In genomic region chr5:1171340-1171941, GRCh38 we compare ENCODE assay signal across 1 cellular context.
A peak's percentile ranks its signal among the peaks of the same experiment; 100 is the strongest.
TF ChIP-seq lines count a peak whose summit lies in the region.

No MANE protein-coding gene starts in this region.

TF ChIP-seq in K562, 482 proteins besides CTCF, POLR2A, EP300 and RAD21 (continued from another document and continues in another):
- TF ChIP-seq CXXC5 (CRISPR knock-in tag; IDR thresholded peaks at IDR 0.05) = peak; percentile 50; the same call in 1 of the 2 replicates
- TF ChIP-seq FOS (IDR thresholded peaks at IDR 0.05; ENCODE audit: extremely low read depth, insufficient read length) = peak; percentile 47
- peak; percentile 52; the same call in 1 of the 2 replicates for TF ChIP-seq CBFA2T2 (conservative IDR thresholded peaks at IDR 0.05)
- TF ChIP-seq XRCC3 (IDR thresholded peaks at IDR 0.05) = no peak
- no peak for TF ChIP-seq STAT6 (CRISPR knock-in tag; IDR thresholded peaks at IDR 0.05)
- TF ChIP-seq RFX1 (IDR thresholded peaks at IDR 0.05) = no peak
- no peak for TF ChIP-seq CEBPB (tag; IDR thresholded peaks at IDR 0.05)
- TF ChIP-seq KAT7 (CRISPR knock-in tag; IDR thresholded peaks at IDR 0.05; ENCODE audit: borderline replicate concordance) = no peak
- TF ChIP-seq USF1 (CRISPR knock-in tag; IDR thresholded peaks at IDR 0.05) = 0 out of 2 replicates have a peak, but pooled peaks have one; percentile 6
- TF ChIP-seq THAP7 (CRISPR knock-in tag; IDR thresholded peaks at IDR 0.05) = no peak
- TF ChIP-seq ZNF76 (CRISPR knock-in tag; IDR thresholded peaks at IDR 0.05; ENCODE audit: borderline replicate concordance) = no peak
- no peak for TF ChIP-seq ZSCAN32 (CRISPR knock-in tag; IDR thresholded peaks at IDR 0.05)
- no peak for TF ChIP-seq KDM4B (IDR thresholded peaks at IDR 0.05; ENCODE audit: borderline replicate concordance in 2 of 2, low read depth in 1 of 2)
- no peak for TF ChIP-seq NR2C1 (IDR thresholded peaks at IDR 0.05)
- no peak for TF ChIP-seq NR2C1 (tag; IDR thresholded peaks at IDR 0.05)
- peak; percentile 66 for TF ChIP-seq TCF3 (CRISPR knock-in tag; IDR thresholded peaks at IDR 0.05)
- no peak for TF ChIP-seq LCOR (CRISPR knock-in tag; IDR thresholded peaks at IDR 0.05)
- TF ChIP-seq ZNF398 (CRISPR knock-in tag; IDR thresholded peaks at IDR 0.05) = no peak
- no peak for TF ChIP-seq ZBTB1 (CRISPR knock-in tag; IDR thresholded peaks at IDR 0.05; ENCODE audit: borderline replicate concordance, low read depth)
- no peak for TF ChIP-seq FOXM1 (IDR thresholded peaks at IDR 0.05; ENCODE audit: low read depth)
- no peak for TF ChIP-seq FOXM1 (CRISPR knock-in tag; IDR thresholded peaks at IDR 0.05; ENCODE audit: low read depth)
- TF ChIP-seq ID3 (CRISPR knock-in tag; IDR thresholded peaks at IDR 0.05) = no peak
- no peak for TF ChIP-seq ID3 (tag; IDR thresholded peaks at IDR 0.05)
- TF ChIP-seq ATF3 (IDR thresholded peaks at IDR 0.05) = peak; percentile 90
- no peak for TF ChIP-seq ATF3 (CRISPR knock-in tag; conservative IDR thresholded peaks at IDR 0.05)
- TF ChIP-seq ZNF830 (CRISPR knock-in tag; IDR thresholded peaks at IDR 0.05) = no peak
- no peak for TF ChIP-seq E2F4 (CRISPR knock-in tag; IDR thresholded peaks at IDR 0.05; ENCODE audit: low read depth)
- TF ChIP-seq MCM7 (IDR thresholded peaks at IDR 0.05) = no peak
- TF ChIP-seq KAT8 (IDR thresholded peaks at IDR 0.05; ENCODE audit: low read depth) = no peak
- TF ChIP-seq NRF1 (conservative IDR thresholded peaks at IDR 0.05 in 1 of 2, IDR thresholded peaks at IDR 0.05 in 1 of 2) = peak in 1 of 2 experiments; percentile 46; a peak in 2 of 4 replicates
- no peak for TF ChIP-seq ZBTB9 (CRISPR knock-in tag; IDR thresholded peaks at IDR 0.05)
- TF ChIP-seq EZH2 (IDR thresholded peaks at IDR 0.05; ENCODE audit: borderline replicate concordance, low read depth, low read length) = no peak
- no peak for TF ChIP-seq ZNF407 (IDR thresholded peaks at IDR 0.05; ENCODE audit: low read depth)
- TF ChIP-seq TAF15 (IDR thresholded peaks at IDR 0.05; ENCODE audit: low read depth, low read length) = no peak
- no peak for TF ChIP-seq ZNF445 (CRISPR knock-in tag; IDR thresholded peaks at IDR 0.05; ENCODE audit: low read depth)
- peak; percentile 23 for TF ChIP-seq NEUROD1 (IDR thresholded peaks at IDR 0.05; ENCODE audit: borderline replicate concordance, low read depth, low read length, partially characterized antibody)
- TF ChIP-seq CBFA2T3 (IDR thresholded peaks at IDR 0.05) = peak; percentile 69
- TF ChIP-seq E2F5 (CRISPR knock-in tag; IDR thresholded peaks at IDR 0.05) = no peak
- TF ChIP-seq PTRF (tag; IDR thresholded peaks at IDR 0.05) = no peak
- no peak for TF ChIP-seq ZNF764 (CRISPR knock-in tag; IDR thresholded peaks at IDR 0.05; ENCODE audit: low read depth)
- no peak for TF ChIP-seq POU5F1 (IDR thresholded peaks at IDR 0.05; ENCODE audit: borderline replicate concordance, low read depth, low read length, partially characterized antibody)
- peak; percentile 27; the same call in 1 of the 2 replicates for TF ChIP-seq MAX (CRISPR knock-in tag; IDR thresholded peaks at IDR 0.05)
- TF ChIP-seq CREB1 (IDR thresholded peaks at IDR 0.05) = no peak
- TF ChIP-seq CREB1 (CRISPR knock-in tag; IDR thresholded peaks at IDR 0.05) = no peak
- TF ChIP-seq ZNF212 (CRISPR knock-in tag; IDR thresholded peaks at IDR 0.05) = no peak
- TF ChIP-seq MTF1 (CRISPR knock-in tag; IDR thresholded peaks at IDR 0.05; ENCODE audit: borderline replicate concordance) = no peak
- no peak for TF ChIP-seq HEY1 (CRISPR knock-in tag; IDR thresholded peaks at IDR 0.05; ENCODE audit: borderline replicate concordance)
- no peak for TF ChIP-seq TFAM (CRISPR knock-in tag; conservative IDR thresholded peaks at IDR 0.05)
- no peak for TF ChIP-seq ZC3H11A (IDR thresholded peaks at IDR 0.05; ENCODE audit: low read depth, low read length)
- no peak for TF ChIP-seq ZNF707 (CRISPR knock-in tag; conservative IDR thresholded peaks at IDR 0.05)
- no peak for TF ChIP-seq KHSRP (IDR thresholded peaks at IDR 0.05)
- TF ChIP-seq RBM15 (IDR thresholded peaks at IDR 0.05; ENCODE audit: insufficient read depth, low read length) = no peak
